In the genomic region with DNA sequence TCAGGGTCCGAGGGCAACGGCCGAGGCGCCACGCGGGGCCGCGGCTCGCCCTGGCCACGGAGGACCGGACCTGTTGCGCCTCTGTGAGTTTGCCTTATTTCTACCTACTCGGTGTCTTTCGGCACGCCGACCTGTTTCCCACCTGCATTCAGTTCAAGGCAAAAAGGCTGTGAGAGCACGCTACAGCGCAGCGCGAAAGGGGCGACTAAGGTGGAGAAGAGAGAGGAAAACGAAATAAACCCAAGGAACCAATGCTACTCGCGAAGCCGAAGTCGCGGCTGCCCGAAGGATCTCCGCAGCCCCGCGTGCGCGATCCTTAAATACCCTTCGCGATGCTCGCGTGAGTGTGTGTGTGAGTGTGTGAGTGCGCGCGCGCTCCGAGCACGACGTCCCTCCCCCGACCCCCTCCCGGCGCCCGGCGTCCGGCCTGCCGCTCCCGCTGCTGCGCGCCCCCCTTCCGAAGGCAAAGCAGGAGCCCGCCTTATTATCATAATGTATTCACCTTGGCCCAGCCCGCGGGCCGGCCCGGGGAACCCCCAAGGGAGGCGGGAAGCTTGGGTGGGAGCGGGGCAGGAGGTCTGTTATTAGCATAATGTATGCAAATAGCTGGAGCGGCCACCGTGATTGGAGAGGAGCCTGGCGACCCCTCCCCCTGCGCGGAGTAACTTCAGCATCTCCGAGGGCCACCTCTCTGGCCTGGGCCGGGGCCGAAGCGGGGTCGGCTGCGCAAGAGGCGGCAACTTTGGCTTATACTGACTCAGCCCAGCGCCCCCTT, we compare ENCODE assay signal across 8 cellular contexts. TPM values are rescaled to one million over a fixed set of nuclear protein-coding genes. Genes with fewer than 3 reads are reported as not detected.
DNase-seq lines count a peak whose midpoint lies in the region; ATAC-seq lines count a peak whose summit lies in the region.

A gene (minus strand): TSS at position 293 of the 775 bp plus-strand sequence.

- ATAC-seq in natural killer cell treated with Interleukin-12 subunit alpha and Interleukin-12 subunit beta and Interleukin-15 and Interleukin-18, amount 100 ng/mL, for 72 hours = peak; percentile 65 to 79

- peak within 1 kb of the TSS in 1 of 2 donors; percentile 61 for H3K27ac Mint-ChIP-seq in natural killer cell treated with Interleukin-12 subunit alpha and Interleukin-12 subunit beta and Interleukin-15 and Interleukin-18, amount 100 ng/mL, for 72 hours

- peak within 1 kb of the TSS; percentile 51 for H3K4me3 ChIP-seq in thymus (ENCODE audit: low read length)

- peaks cover 33% of the 10 kb centered on the region for H3K27me3 ChIP-seq in thymus (ENCODE audit: control insufficient read depth, insufficient read depth)

- peak within 1 kb of the TSS; percentile 79 for H3K4me3 Mint-ChIP-seq in natural killer cell treated with Interleukin-12 subunit alpha and Interleukin-12 subunit beta and Interleukin-15 and Interleukin-18, amount 100 ng/mL, for 72 hours

- DNase-seq in ELR (ENCODE audit: low read depth) = peak; percentile 8
- DNase-seq in NCI-H460 (ENCODE audit: extremely low read depth, low read depth) = peak; percentile 26
- DNase-seq in activated T-helper 1 cell treated with Interleukin-2 at 50 U/mL for 16 hours (ENCODE audit: low read depth) = peak; percentile 4
- peak; percentile 28 for DNase-seq in fibroblast of peridontal ligament (ENCODE audit: extremely low read depth)
- no peak for DNase-seq in natural killer cell treated with Interleukin-12 subunit alpha and Interleukin-12 subunit beta and Interleukin-15 and Interleukin-18, amount 100 ng/mL, for 72 hours (ENCODE audit: low spot score)
- DNase-seq in NK-92 (lab: John Stamatoyannopoulos, UW; ENCODE audit: unreplicated experiment) = no peak
- no peak for DNase-seq in NCI-H774 (lab: John Stamatoyannopoulos, UW)

- peaks cover 43 to 71% of the 10 kb centered on the region in 2 donors for H3K27me3 Mint-ChIP-seq in natural killer cell treated with Interleukin-12 subunit alpha and Interleukin-12 subunit beta and Interleukin-15 and Interleukin-18, amount 100 ng/mL, for 72 hours

- H3K36me3 ChIP-seq in thymus (ENCODE audit: control insufficient read depth, insufficient read depth) = no peaks in the 10 kb centered on the region

- no peaks in the 10 kb centered on the region for H3K9me3 ChIP-seq in thymus (ENCODE audit: control insufficient read depth)

- no peaks in the 10 kb centered on the region for H3K9me3 Mint-ChIP-seq in natural killer cell treated with Interleukin-12 subunit alpha and Interleukin-12 subunit beta and Interleukin-15 and Interleukin-18, amount 100 ng/mL, for 72 hours

- H3K27ac ChIP-seq in thymus (ENCODE audit: low read depth) = no peak within 1 kb of the TSS

- H3K36me3 Mint-ChIP-seq in natural killer cell treated with Interleukin-12 subunit alpha and Interleukin-12 subunit beta and Interleukin-15 and Interleukin-18, amount 100 ng/mL, for 72 hours = no peaks in the 10 kb centered on the region

- H3K4me1 Mint-ChIP-seq in natural killer cell treated with Interleukin-12 subunit alpha and Interleukin-12 subunit beta and Interleukin-15 and Interleukin-18, amount 100 ng/mL, for 72 hours (ENCODE audit: low read depth in 2 of 2) = peaks cover 5 to 11% of the 10 kb centered on the region in 2 donors

- peaks cover 12% of the 10 kb centered on the region for H3K4me1 ChIP-seq in thymus (ENCODE audit: control insufficient read depth, insufficient read depth, low read length)

- WGBS in thymus = 1% methylated on average over 75 of the region's 75 CpGs

RNA-seq across cellular contexts. Expression of the gene that starts here (rescaled TPM):
- total RNA-seq in NCI-H460 (2014; rRNA removed; shearing (Covaris generic)) = 0.02 TPM in 1 of 2 replicates, not detected in the other
- 0.04 and 0.10 TPM in 2 replicates for polyA plus RNA-seq in NCI-H460 (2014; cell fraction: nucleus; rRNA removed)
- not detected for total RNA-seq in natural killer cell treated with Interleukin-12 subunit alpha and Interleukin-12 subunit beta and Interleukin-15 and Interleukin-18, amount 100 ng/mL, for 72 hours
- polyA plus RNA-seq in thymus = 0.75 TPM

Comparison
In these comparisons a context has a peak if more than half of its experiments do, and no peak if none do; other contexts are left out.
1. Peak in DNase-seq in NCI-H460; RNA of the gene not detected or under 1 TPM.
2. Peak in ATAC-seq in natural killer cell treated with Interleukin-12 subunit alpha and Interleukin-12 subunit beta and Interleukin-15 and Interleukin-18, amount 100 ng/mL, for 72 hours; RNA of the gene not detected or under 1 TPM.
3. DNase-seq: peak in ELR (single experiment), activated T-helper 1 cell treated with Interleukin-2 at 50 U/mL for 16 hours (single experiment) and fibroblast of peridontal ligament (single experiment); none in natural killer cell treated with Interleukin-12 subunit alpha and Interleukin-12 subunit beta and Interleukin-15 and Interleukin-18, amount 100 ng/mL, for 72 hours (single experiment), NK-92 (single experiment) and NCI-H774 (single experiment).